Comparison of ENCODE assay signal across 2 cellular contexts in the genomic region with DNA sequence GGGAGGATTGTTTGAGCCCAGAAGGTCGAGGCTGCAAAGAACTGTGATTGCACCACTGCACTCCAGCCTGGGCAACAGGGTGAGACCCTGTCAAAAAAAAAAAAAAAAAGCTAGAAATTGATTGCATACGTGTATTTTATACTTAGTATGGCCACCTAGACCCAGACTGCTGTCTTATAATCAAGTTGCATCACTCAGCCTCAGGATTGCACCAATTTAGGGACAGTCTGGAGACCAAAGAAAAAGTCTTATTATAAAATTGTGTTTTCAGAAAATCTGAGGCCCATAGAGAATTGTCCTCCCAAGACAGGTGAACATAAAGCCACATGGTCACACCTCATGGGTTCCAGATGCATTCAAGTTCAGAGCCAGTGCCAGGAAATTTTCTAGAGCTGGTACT.
TF ChIP-seq lines count a peak whose summit lies in the region.

No MANE protein-coding gene starts in this region.

TF ChIP-seq in IMR-90, 13 proteins besides CTCF, POLR2A, EP300 and RAD21 (continued from another document):
- no peak for TF ChIP-seq MXI1 (IDR thresholded peaks at IDR 0.05; ENCODE audit: borderline replicate concordance, low read depth, low read length)

TF ChIP-seq in SK-N-SH treated with all-trans-retinoic acid at 6 μM for 48 hours, 23 proteins besides CTCF, POLR2A, EP300 and RAD21 (continued from another document):
- TF ChIP-seq, protein P1, sequence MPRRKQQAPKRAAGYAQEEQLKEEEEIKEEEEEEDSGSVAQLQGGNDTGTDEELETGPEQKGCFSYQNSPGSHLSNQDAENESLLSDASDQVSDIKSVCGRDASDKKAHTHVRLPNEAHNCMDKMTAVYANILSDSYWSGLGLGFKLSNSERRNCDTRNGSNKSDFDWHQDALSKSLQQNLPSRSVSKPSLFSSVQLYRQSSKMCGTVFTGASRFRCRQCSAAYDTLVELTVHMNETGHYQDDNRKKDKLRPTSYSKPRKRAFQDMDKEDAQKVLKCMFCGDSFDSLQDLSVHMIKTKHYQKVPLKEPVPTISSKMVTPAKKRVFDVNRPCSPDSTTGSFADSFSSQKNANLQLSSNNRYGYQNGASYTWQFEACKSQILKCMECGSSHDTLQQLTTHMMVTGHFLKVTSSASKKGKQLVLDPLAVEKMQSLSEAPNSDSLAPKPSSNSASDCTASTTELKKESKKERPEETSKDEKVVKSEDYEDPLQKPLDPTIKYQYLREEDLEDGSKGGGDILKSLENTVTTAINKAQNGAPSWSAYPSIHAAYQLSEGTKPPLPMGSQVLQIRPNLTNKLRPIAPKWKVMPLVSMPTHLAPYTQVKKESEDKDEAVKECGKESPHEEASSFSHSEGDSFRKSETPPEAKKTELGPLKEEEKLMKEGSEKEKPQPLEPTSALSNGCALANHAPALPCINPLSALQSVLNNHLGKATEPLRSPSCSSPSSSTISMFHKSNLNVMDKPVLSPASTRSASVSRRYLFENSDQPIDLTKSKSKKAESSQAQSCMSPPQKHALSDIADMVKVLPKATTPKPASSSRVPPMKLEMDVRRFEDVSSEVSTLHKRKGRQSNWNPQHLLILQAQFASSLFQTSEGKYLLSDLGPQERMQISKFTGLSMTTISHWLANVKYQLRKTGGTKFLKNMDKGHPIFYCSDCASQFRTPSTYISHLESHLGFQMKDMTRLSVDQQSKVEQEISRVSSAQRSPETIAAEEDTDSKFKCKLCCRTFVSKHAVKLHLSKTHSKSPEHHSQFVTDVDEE (CRISPR knock-in tag; IDR thresholded peaks at IDR 0.05): no peak
- TF ChIP-seq OSR1 (CRISPR knock-in tag; IDR thresholded peaks at IDR 0.05) (no peak), GLIS3 (CRISPR knock-in tag; IDR thresholded peaks at IDR 0.05) (no peak), ESRRG (CRISPR knock-in tag; IDR thresholded peaks at IDR 0.05) (no peak), ZFP3 (CRISPR knock-in tag; IDR thresholded peaks at IDR 0.05) (no peak), BACH2 (CRISPR knock-in tag; IDR thresholded peaks at IDR 0.05; ENCODE audit: borderline replicate concordance) (no peak), TCF4 (CRISPR knock-in tag; IDR thresholded peaks at IDR 0.05; ENCODE audit: borderline replicate concordance) (no peak), ZNF70 (CRISPR knock-in tag; IDR thresholded peaks at IDR 0.05) (no peak), ISL1 (CRISPR knock-in tag; IDR thresholded peaks at IDR 0.05) (no peak), CSDC2 (CRISPR knock-in tag; IDR thresholded peaks at IDR 0.05) (no peak), PPARA (CRISPR knock-in tag; IDR thresholded peaks at IDR 0.05; ENCODE audit: borderline replicate concordance) (no peak)
- TF ChIP-seq, protein P2, sequence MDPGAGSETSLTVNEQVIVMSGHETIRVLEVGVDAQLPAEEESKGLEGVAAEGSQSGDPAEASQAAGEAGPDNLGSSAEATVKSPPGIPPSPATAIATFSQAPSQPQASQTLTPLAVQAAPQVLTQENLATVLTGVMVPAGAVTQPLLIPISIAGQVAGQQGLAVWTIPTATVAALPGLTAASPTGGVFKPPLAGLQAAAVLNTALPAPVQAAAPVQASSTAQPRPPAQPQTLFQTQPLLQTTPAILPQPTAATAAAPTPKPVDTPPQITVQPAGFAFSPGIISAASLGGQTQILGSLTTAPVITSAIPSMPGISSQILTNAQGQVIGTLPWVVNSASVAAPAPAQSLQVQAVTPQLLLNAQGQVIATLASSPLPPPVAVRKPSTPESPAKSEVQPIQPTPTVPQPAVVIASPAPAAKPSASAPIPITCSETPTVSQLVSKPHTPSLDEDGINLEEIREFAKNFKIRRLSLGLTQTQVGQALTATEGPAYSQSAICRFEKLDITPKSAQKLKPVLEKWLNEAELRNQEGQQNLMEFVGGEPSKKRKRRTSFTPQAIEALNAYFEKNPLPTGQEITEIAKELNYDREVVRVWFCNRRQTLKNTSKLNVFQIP (CRISPR knock-in tag; IDR thresholded peaks at IDR 0.05; ENCODE audit: borderline replicate concordance, low read depth): no peak
- TF ChIP-seq, protein P3, sequence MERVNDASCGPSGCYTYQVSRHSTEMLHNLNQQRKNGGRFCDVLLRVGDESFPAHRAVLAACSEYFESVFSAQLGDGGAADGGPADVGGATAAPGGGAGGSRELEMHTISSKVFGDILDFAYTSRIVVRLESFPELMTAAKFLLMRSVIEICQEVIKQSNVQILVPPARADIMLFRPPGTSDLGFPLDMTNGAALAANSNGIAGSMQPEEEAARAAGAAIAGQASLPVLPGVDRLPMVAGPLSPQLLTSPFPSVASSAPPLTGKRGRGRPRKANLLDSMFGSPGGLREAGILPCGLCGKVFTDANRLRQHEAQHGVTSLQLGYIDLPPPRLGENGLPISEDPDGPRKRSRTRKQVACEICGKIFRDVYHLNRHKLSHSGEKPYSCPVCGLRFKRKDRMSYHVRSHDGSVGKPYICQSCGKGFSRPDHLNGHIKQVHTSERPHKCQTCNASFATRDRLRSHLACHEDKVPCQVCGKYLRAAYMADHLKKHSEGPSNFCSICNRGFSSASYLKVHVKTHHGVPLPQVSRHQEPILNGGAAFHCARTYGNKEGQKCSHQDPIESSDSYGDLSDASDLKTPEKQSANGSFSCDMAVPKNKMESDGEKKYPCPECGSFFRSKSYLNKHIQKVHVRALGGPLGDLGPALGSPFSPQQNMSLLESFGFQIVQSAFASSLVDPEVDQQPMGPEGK (CRISPR knock-in tag; IDR thresholded peaks at IDR 0.05; ENCODE audit: borderline replicate concordance): no peak
- TF ChIP-seq, protein P4, sequence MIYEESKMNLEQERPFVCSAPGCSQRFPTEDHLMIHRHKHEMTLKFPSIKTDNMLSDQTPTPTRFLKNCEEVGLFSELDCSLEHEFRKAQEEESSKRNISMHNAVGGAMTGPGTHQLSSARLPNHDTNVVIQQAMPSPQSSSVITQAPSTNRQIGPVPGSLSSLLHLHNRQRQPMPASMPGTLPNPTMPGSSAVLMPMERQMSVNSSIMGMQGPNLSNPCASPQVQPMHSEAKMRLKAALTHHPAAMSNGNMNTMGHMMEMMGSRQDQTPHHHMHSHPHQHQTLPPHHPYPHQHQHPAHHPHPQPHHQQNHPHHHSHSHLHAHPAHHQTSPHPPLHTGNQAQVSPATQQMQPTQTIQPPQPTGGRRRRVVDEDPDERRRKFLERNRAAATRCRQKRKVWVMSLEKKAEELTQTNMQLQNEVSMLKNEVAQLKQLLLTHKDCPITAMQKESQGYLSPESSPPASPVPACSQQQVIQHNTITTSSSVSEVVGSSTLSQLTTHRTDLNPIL (CRISPR knock-in tag; IDR thresholded peaks at IDR 0.05; ENCODE audit: low read depth): no peak
